Comparison of ENCODE assay signal across 8 cellular contexts in genomic region chr16:3187798-3188674, GRCh38. TPM values are rescaled to one million over a fixed set of nuclear protein-coding genes. Genes with fewer than 3 reads are reported as not detected.
A peak's percentile ranks its signal among the peaks of the same experiment; 100 is the strongest.
DNase-seq lines count a peak whose midpoint lies in the region; ATAC-seq, FAIRE-seq and TF ChIP-seq lines count a peak whose summit lies in the region.

Gene OR1F1, plus strand, starts transcription at chr16:3188204.

- peaks cover 10% of the 10 kb centered on the region for H3K27me3 ChIP-seq in astrocyte (ENCODE audit: insufficient read depth, low read length)
- peaks cover 99% of the 10 kb centered on the region for H3K27me3 ChIP-seq in suprapubic skin

- peak within 1 kb of the TSS; percentile 91 for H3K4me3 Mint-ChIP-seq in astrocyte (ENCODE audit: unreplicated experiment)

- H3K36me3 ChIP-seq in astrocyte (ENCODE audit: insufficient read depth, low read length) (no peaks in the 10 kb centered on the region), suprapubic skin (no peaks in the 10 kb centered on the region)

- H3K79me2 ChIP-seq in astrocyte (ENCODE audit: insufficient read depth, low read length), result no peaks in the 10 kb centered on the region

- peak within 1 kb of the TSS; percentile 68 for H3K9ac ChIP-seq in astrocyte (ENCODE audit: low read length)

- H4K20me1 ChIP-seq in astrocyte (ENCODE audit: insufficient read depth, low read length), result no peaks in the 10 kb centered on the region

- peak within 1 kb of the TSS; percentile 100 for H2AFZ ChIP-seq in astrocyte (ENCODE audit: low read depth, low read length)

- no peak for TF ChIP-seq CTCF in astrocyte (IDR thresholded peaks at IDR 0.05; ENCODE audit: insufficient read depth, low read depth, low read length)
- TF ChIP-seq CTCF in suprapubic skin (IDR thresholded peaks at IDR 0.05), result no peak

- no peak for TF ChIP-seq POLR2A in H54 (IDR thresholded peaks at IDR 0.05; ENCODE audit: low read depth, low read length)
- no peak for TF ChIP-seq POLR2A in suprapubic skin (IDR thresholded peaks at IDR 0.05)

- H3K4me1 Mint-ChIP-seq in astrocyte (ENCODE audit: low read depth, unreplicated experiment), result no peaks in the 10 kb centered on the region

- H3K4me2 ChIP-seq in astrocyte (ENCODE audit: low read length), result peak within 1 kb of the TSS; percentile 88

- no peak for TF ChIP-seq EP300 in suprapubic skin (IDR thresholded peaks at IDR 0.05)

- peak within 1 kb of the TSS; percentile 74 for H3K4me3 ChIP-seq in astrocyte (ENCODE audit: insufficient read depth, low read depth, low read length)
- H3K4me3 ChIP-seq in suprapubic skin, result peak within 1 kb of the TSS; percentile 19

- intact Hi-C loops in left colon (cut with DNase I, micrococcal nuclease), result no loop called here

- in situ Hi-C loops in ACHN (cut with HindIII; ENCODE audit: low pct_ligation_motif_present, low pct_unique_long_range_greater_than_20kb, low sequenced_read_pairs), result no loop called here

- H3K9me3 Mint-ChIP-seq in astrocyte (ENCODE audit: unreplicated experiment), result peaks cover 5% of the 10 kb centered on the region

- H3K4me1 ChIP-seq in astrocyte (ENCODE audit: insufficient read depth, low read length), result peaks cover 18% of the 10 kb centered on the region
- peaks cover 29% of the 10 kb centered on the region for H3K4me1 ChIP-seq in suprapubic skin

- H3K27me3 Mint-ChIP-seq in astrocyte (ENCODE audit: low read depth, unreplicated experiment), result peaks cover 18% of the 10 kb centered on the region

- FAIRE-seq in H54 (lab: Jason Lieb, UNC) (no peak), astrocyte (lab: Jason Lieb, UNC) (no peak)

- H3K27ac ChIP-seq in astrocyte (ENCODE audit: low read depth, low read length) (no peak within 1 kb of the TSS), suprapubic skin (no peak within 1 kb of the TSS)

- 4% methylated on average over 51 of the region's 51 CpGs for WGBS in suprapubic skin

- H3K9me3 ChIP-seq in astrocyte (ENCODE audit: insufficient read depth, low read depth, low read length) (no peaks in the 10 kb centered on the region), suprapubic skin (no peaks in the 10 kb centered on the region)

- peak within 1 kb of the TSS; percentile 90 for H3K27ac Mint-ChIP-seq in astrocyte (ENCODE audit: unreplicated experiment)

- ATAC-seq in left colon, result peak; percentile 6
- ATAC-seq in GM18867 (IDR thresholded peaks at IDR 0.05; ENCODE audit: unreplicated experiment), result no peak

- peak; percentile 69 for DNase-seq in ACHN
- DNase-seq in H54 (ENCODE audit: insufficient read length, low spot score), result peak; percentile 44
- peak; percentile 49 to 54 for DNase-seq in SHP77 (lab: John Stamatoyannopoulos, UW)
- DNase-seq in astrocyte (ENCODE audit: low read depth), result peak; percentile 62
- no peak for DNase-seq in left colon
- no peak for DNase-seq in suprapubic skin (ENCODE audit: low spot score in 2 of 2)
- DNase-seq in CD1c-positive myeloid dendritic cell (ENCODE audit: extremely low spot score), result no peak

- no peaks in the 10 kb centered on the region for H3K36me3 Mint-ChIP-seq in astrocyte (ENCODE audit: low read depth, unreplicated experiment)

RNA-seq across cellular contexts. Expression of gene OR1F1, which starts in this region (rescaled TPM):
- total RNA-seq in astrocyte, result 0.32 TPM in 1 of 2 replicates, not detected in the other
- total RNA-seq in left colon, result not detected
- total RNA-seq in suprapubic skin, result not detected

Comparison
In these comparisons a context has a peak if more than half of its experiments do, and no peak if none do; other contexts are left out.
1. Peak in DNase-seq, H3K4me3 ChIP-seq, H3K9ac ChIP-seq and H3K4me2 ChIP-seq in astrocyte; RNA of the gene not detected or under 1 TPM.
2. Peak in ATAC-seq in left colon; RNA of the gene not detected or under 1 TPM.
3. DNase-seq: peak in ACHN (single experiment), H54 (single experiment) and SHP77 (2 of 2); none in left colon (0 of 2), suprapubic skin (0 of 2) and CD1c-positive myeloid dendritic cell (single experiment).